ENCODE assay signal across 9 cellular contexts in genomic region chr11:95076416-95076815, GRCh38. TPM values are rescaled to one million over a fixed set of nuclear protein-coding genes. Genes with fewer than 3 reads are reported as not detected.
A peak's percentile ranks its signal among the peaks of the same experiment; 100 is the strongest.
DNase-seq lines count a peak whose midpoint lies in the region; ATAC-seq and TF ChIP-seq lines count a peak whose summit lies in the region.
"Had no signal": no experiment of that assay in that cellular context is flagged by ENCODE, and none has a peak within 500 bp of the region (broad histone marks: within the 10 kb centered on the region; RNA-seq: fewer than 3 reads in every experiment).

No MANE protein-coding gene starts in this region.

- peaks cover 37% of the 10 kb centered on the region for H3K4me1 ChIP-seq in lower lobe of right lung

- H3K36me3 Mint-ChIP-seq in T-helper 2 cell treated with Interferon-gamma antibody and Interleukin-4, amounts not matched to agents 5 μg/mL and 100 μg/mL, for 36 hours (ENCODE audit: low read depth): peaks cover 4% of the 10 kb centered on the region

- no peaks in the 10 kb centered on the region for H3K9me3 Mint-ChIP-seq in T-helper 2 cell treated with Interferon-gamma antibody and Interleukin-4, amounts not matched to agents 5 μg/mL and 100 μg/mL, for 36 hours

- intact Hi-C loops in lower lobe of right lung (cut with DNase I): no loop called here

- peaks cover 15% of the 10 kb centered on the region for H3K4me1 Mint-ChIP-seq in T-helper 2 cell treated with Interferon-gamma antibody and Interleukin-4, amounts not matched to agents 5 μg/mL and 100 μg/mL, for 36 hours (ENCODE audit: low read depth)

- no peaks in the 10 kb centered on the region for H3K27me3 Mint-ChIP-seq in T-helper 2 cell treated with Interferon-gamma antibody and Interleukin-4, amounts not matched to agents 5 μg/mL and 100 μg/mL, for 36 hours (ENCODE audit: low read depth)

- peak overlapping the region; percentile 65 for H3K27ac Mint-ChIP-seq in T-helper 2 cell treated with Interferon-gamma antibody and Interleukin-4, amounts not matched to agents 5 μg/mL and 100 μg/mL, for 36 hours

- TF ChIP-seq CTCF in lower lobe of right lung (IDR thresholded peaks at IDR 0.05): no peak

- no peak overlapping the region for H3K27ac ChIP-seq in lower lobe of right lung
- H3K27ac ChIP-seq: SK-N-MC had no signal

- no peak overlapping the region for H3K4me3 Mint-ChIP-seq in T-helper 2 cell treated with Interferon-gamma antibody and Interleukin-4, amounts not matched to agents 5 μg/mL and 100 μg/mL, for 36 hours

- H3K36me3 ChIP-seq in lower lobe of right lung: no peaks in the 10 kb centered on the region

- H3K27me3 ChIP-seq in lower lobe of right lung (ENCODE audit: low read depth): no peaks in the 10 kb centered on the region

- ATAC-seq in HG02759 (IDR thresholded peaks at IDR 0.05; ENCODE audit: unreplicated experiment): peak; percentile 73
- peak; percentile 76 to 88 for ATAC-seq in lower lobe of right lung
- ATAC-seq in GM19023 (IDR thresholded peaks at IDR 0.05; ENCODE audit: unreplicated experiment): no peak
- ATAC-seq in GM18519 (IDR thresholded peaks at IDR 0.05; ENCODE audit: low FRiP score, unreplicated experiment): no peak

- no peaks in the 10 kb centered on the region for H3K9me3 ChIP-seq in lower lobe of right lung

- H3K4me3 ChIP-seq in lower lobe of right lung: no peak overlapping the region
- H3K4me3 ChIP-seq: SK-N-MC had no signal

- DNase-seq in DMS79 treated with DMSO at 0.1 percent for 48 hours (lab: John Stamatoyannopoulos, UW) (peak; percentile 97), lower lobe of right lung (no peak), DMS153 (lab: John Stamatoyannopoulos, UW) (no peak)
- no peak for DNase-seq in T-helper 2 cell treated with Interferon-gamma antibody and Interleukin-4, amounts not matched to agents 5 μg/mL and 100 μg/mL, for 36 hours (ENCODE audit: low spot score)
- no peak for DNase-seq in activated effector memory CD4-positive, alpha-beta T cell treated with anti-CD3 and anti-CD28 coated beads, Interleukin-2, amount 50 U/mL, for 16 hours

RNA-seq across cellular contexts. Expression of gene SRSF8, which starts 9.7 kb away (rescaled TPM):
- 42.9 TPM for total RNA-seq in lower lobe of right lung

RNA-seq across cellular contexts. Expression of gene ENDOD1, which starts 13.2 kb away (rescaled TPM):
- 30.4 TPM for total RNA-seq in lower lobe of right lung

RNA-seq across cellular contexts. Expression of gene KDM4F, which starts 27.2 kb away (rescaled TPM):
- not detected for total RNA-seq in lower lobe of right lung

RNA-seq across cellular contexts. Expression of gene KDM4E, which starts 51.4 kb away (rescaled TPM):
- not detected for total RNA-seq in lower lobe of right lung

Comparison
In these comparisons a context has a peak if more than half of its experiments do, and no peak if none do; other contexts are left out.
1. ATAC-seq: peak in HG02759 (single experiment) and lower lobe of right lung (2 of 2); none in GM19023 (single experiment) and GM18519 (single experiment).